In the genomic region with DNA sequence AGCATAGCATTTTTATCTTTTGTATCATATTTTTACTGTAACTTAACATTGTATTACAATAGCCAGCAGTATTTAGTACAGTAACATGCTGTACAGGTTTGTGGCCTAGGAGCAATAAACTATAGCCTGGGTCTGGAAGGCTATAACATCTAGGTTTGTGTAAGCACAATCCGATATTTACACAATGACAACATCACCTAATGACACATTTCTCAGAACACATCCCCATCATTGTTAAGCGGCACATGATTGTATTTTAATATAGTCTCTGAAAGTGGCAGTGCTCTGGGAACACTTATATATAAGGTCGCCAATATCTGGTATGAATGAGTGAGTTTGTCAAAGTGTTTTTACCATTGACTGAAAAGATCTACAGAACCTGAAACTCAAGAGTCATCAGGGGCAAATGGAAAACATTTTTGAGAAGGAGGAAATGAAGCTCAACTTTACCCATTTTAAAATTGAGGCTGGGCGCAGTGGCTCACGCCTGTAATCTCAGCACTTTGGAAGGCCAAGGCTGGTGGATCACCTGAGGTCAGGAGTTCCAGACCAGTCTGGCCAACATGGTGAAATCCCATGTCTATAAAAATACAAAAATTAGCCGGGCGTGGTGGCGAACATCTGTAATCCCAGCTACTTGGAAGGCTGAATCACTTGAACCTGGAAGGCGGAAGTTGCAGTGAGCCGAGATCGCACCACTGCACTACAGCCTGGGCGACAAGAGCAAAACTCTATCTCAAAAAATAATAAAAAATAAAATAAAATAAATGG, we compare ENCODE assay signal across 9 cellular contexts. TPM values are rescaled to one million over a fixed set of nuclear protein-coding genes. Genes with fewer than 3 reads are reported as not detected.
DNase-seq lines count a peak whose midpoint lies in the region; ATAC-seq, FAIRE-seq and TF ChIP-seq lines count a peak whose summit lies in the region.
"Had no signal": no experiment of that assay in that cellular context is flagged by ENCODE, and none has a peak within 500 bp of the region (broad histone marks: within the 10 kb centered on the region; RNA-seq: fewer than 3 reads in every experiment).

No MANE protein-coding gene starts in this region.

- H3K27ac ChIP-seq in esophagus (ENCODE audit: low read depth in 2 of 2, low read length in 1 of 2) (peak overlapping the region; percentile 65 to 95), smooth muscle cell (ENCODE audit: low read depth) (peak overlapping the region; percentile 88), dorsolateral prefrontal cortex (peak overlapping the region in 2 of 59 donors; percentile 8 to 23)

- no peaks in the 10 kb centered on the region for H3K36me3 ChIP-seq in esophagus (ENCODE audit: control insufficient read depth in 2 of 2, insufficient read depth in 2 of 2, low read length in 1 of 2)
- H3K36me3 ChIP-seq in smooth muscle cell (ENCODE audit: low read depth), result no peaks in the 10 kb centered on the region
- H3K36me3 ChIP-seq in BE2C, result no peaks in the 10 kb centered on the region

- H3K4me3 ChIP-seq in esophagus (ENCODE audit: low read depth in 1 of 2, low read length in 2 of 2) (no peak overlapping the region), smooth muscle cell (no peak overlapping the region), dorsolateral prefrontal cortex (no peak overlapping the region), BE2C (ENCODE audit: low read depth, low read length) (no peak overlapping the region)

- H4K20me1 ChIP-seq in smooth muscle cell (ENCODE audit: low read depth), result no peaks in the 10 kb centered on the region

- peak; percentile 52 for DNase-seq in RCC 7860 (ENCODE audit: low spot score)
- no peak for DNase-seq in smooth muscle cell (lab: John Stamatoyannopoulos, UW; ENCODE audit: unreplicated experiment)
- no peak for DNase-seq in dorsolateral prefrontal cortex
- no peak for DNase-seq in BE2C
- DNase-seq in AML-193 (lab: John Stamatoyannopoulos, UW), result no peak
- DNase-seq: NCI-H2171 had no signal

- H3K79me2 ChIP-seq in smooth muscle cell (ENCODE audit: low read depth), result no peaks in the 10 kb centered on the region

- H2AFZ ChIP-seq in smooth muscle cell (ENCODE audit: low read depth), result no peak overlapping the region

- peak overlapping the region; percentile 70 for H3K4me2 ChIP-seq in smooth muscle cell

- FAIRE-seq in RCC 7860 (lab: Jason Lieb, UNC), result no peak

- H3F3A ChIP-seq in smooth muscle cell (ENCODE audit: low read depth), result no peaks in the 10 kb centered on the region

- H3K9me3 ChIP-seq in esophagus (ENCODE audit: control insufficient read depth in 2 of 2, insufficient read depth in 1 of 2, low read depth in 1 of 2, low read length in 1 of 2) (no peaks in the 10 kb centered on the region), smooth muscle cell (replicated peaks; ENCODE audit: low read depth) (no peaks in the 10 kb centered on the region), BE2C (no peaks in the 10 kb centered on the region)

- 59 to 67% methylated on average over 12 of the region's 12 CpGs for WGBS in esophagus, 2 donors
- 83% methylated on average over 12 of the region's 12 CpGs for WGBS in smooth muscle cell (ENCODE audit: low lambda C conversion rate)

- ATAC-seq in GM21447 (IDR thresholded peaks at IDR 0.05; ENCODE audit: unreplicated experiment) (peak; percentile 29), HG02623 (IDR thresholded peaks at IDR 0.05; ENCODE audit: unreplicated experiment) (no peak)

- H3K4me1 ChIP-seq in esophagus (ENCODE audit: control insufficient read depth in 2 of 2, insufficient read depth in 2 of 2, low read length in 1 of 2), result no peaks in the 10 kb centered on the region
- peaks cover 4% of the 10 kb centered on the region for H3K4me1 ChIP-seq in smooth muscle cell (ENCODE audit: low read depth)
- H3K4me1 ChIP-seq in BE2C, result no peaks in the 10 kb centered on the region

- H3K9ac ChIP-seq in smooth muscle cell (ENCODE audit: low read depth), result no peak overlapping the region

- H3K27me3 ChIP-seq in esophagus (ENCODE audit: control insufficient read depth in 1 of 2, insufficient read depth in 2 of 2, low read length in 2 of 2), result no peaks in the 10 kb centered on the region
- H3K27me3 ChIP-seq in smooth muscle cell (ENCODE audit: low read depth), result no peaks in the 10 kb centered on the region
- no peaks in the 10 kb centered on the region for H3K27me3 ChIP-seq in dorsolateral prefrontal cortex
- H3K27me3 ChIP-seq in BE2C, result peaks cover 4% of the 10 kb centered on the region; the same call in 1 of the 2 replicates

- intact Hi-C loops in dorsolateral prefrontal cortex (cut with DNase I), result no loop called here

- TF ChIP-seq CTCF in smooth muscle cell (IDR thresholded peaks at IDR 0.05; ENCODE audit: borderline replicate concordance, insufficient read depth, poor library complexity, severe bottlenecking) (no peak), dorsolateral prefrontal cortex (IDR thresholded peaks at IDR 0.05 in 54 of 56, conservative IDR thresholded peaks at IDR 0.05 in 2 of 56; ENCODE audit: low read depth in 1 of 56, partially characterized antibody in 56 of 56) (no peak), BE2C (IDR thresholded peaks at IDR 0.05; ENCODE audit: low read depth, low read length) (no peak)

RNA-seq across cellular contexts. Expression of a gene that starts 38.8 kb away (rescaled TPM):
- polyA plus RNA-seq in esophagus (10 to 100 TPM; 45.1 to 60.5 TPM), smooth muscle cell (16.4 and 22.4 TPM in 2 replicates)
- total RNA-seq in smooth muscle cell (18.3 and 37.1 TPM in 2 replicates), dorsolateral prefrontal cortex (10 to 100 TPM in 6 of 120 experiments, 1 to 10 TPM in 113, under 1 TPM in 1; 0.77 to 25.0 (median 4.6) TPM)
- 0.45 TPM for polyA plus RNA-seq in BE2C (2012; ENCODE audit: insufficient read depth, insufficient read length, low read depth)
